ENCODE assay signal across 23 cellular contexts in genomic region chr9:126125577-126125976, GRCh38.
DNase-seq lines count a peak whose midpoint lies in the region; ATAC-seq and TF ChIP-seq lines count a peak whose summit lies in the region.
"Had no signal": no experiment of that assay in that cellular context is flagged by ENCODE, and none has a peak within 500 bp of the region (broad histone marks: within the 10 kb centered on the region; RNA-seq: fewer than 3 reads in every experiment).

No MANE protein-coding gene starts in this region.

- H3K4me1 Mint-ChIP-seq in activated CD8-positive, alpha-beta memory T cell treated with anti-CD3 and anti-CD28 coated beads, Interleukin-2, amount 10 ng/mL, durations not matched to agents 7 days and 5 days = no peaks in the 10 kb centered on the region
- H3K4me1 Mint-ChIP-seq: activated naive CD4-positive, alpha-beta T cell treated with anti-CD3 and anti-CD28 coated beads, Interleukin-2, amount 10 ng/mL, durations not matched to agents 7 days and 5 days; nephron had no signal

- CTCF ChIA-PET in activated CD8-positive, alpha-beta memory T cell treated with anti-CD3 and anti-CD28 coated beads, Interleukin-2, amount 10 ng/mL, durations not matched to agents 7 days and 5 days (lab: Charles Lee) = no interaction called here

- ATAC-seq in activated CD8-positive, alpha-beta memory T cell treated with anti-CD3 and anti-CD28 coated beads, Interleukin-2, amount 10 ng/mL, durations not matched to agents 7 days and 5 days = no peak
- ATAC-seq in lung (ENCODE audit: insufficient read depth, low FRiP score) = no peak
- ATAC-seq in GM19467 (IDR thresholded peaks at IDR 0.05; ENCODE audit: unreplicated experiment) = no peak

- no peaks in the 10 kb centered on the region for H3K36me3 Mint-ChIP-seq in activated CD8-positive, alpha-beta memory T cell treated with anti-CD3 and anti-CD28 coated beads, Interleukin-2, amount 10 ng/mL, durations not matched to agents 7 days and 5 days
- H3K36me3 Mint-ChIP-seq: activated naive CD4-positive, alpha-beta T cell treated with anti-CD3 and anti-CD28 coated beads, Interleukin-2, amount 10 ng/mL, durations not matched to agents 7 days and 5 days had no signal

- H3K4me3 ChIP-seq in adrenal gland = peak overlapping the region in 1 of 4 donors; percentile 13
- no peak overlapping the region for H3K4me3 ChIP-seq in lung
- H3K4me3 ChIP-seq in testis = no peak overlapping the region
- H3K4me3 ChIP-seq: ascending aorta, prostate gland had no signal

- no peak overlapping the region for H3K27ac Mint-ChIP-seq in activated CD8-positive, alpha-beta memory T cell treated with anti-CD3 and anti-CD28 coated beads, Interleukin-2, amount 10 ng/mL, durations not matched to agents 7 days and 5 days
- H3K27ac Mint-ChIP-seq: activated naive CD4-positive, alpha-beta T cell treated with anti-CD3 and anti-CD28 coated beads, Interleukin-2, amount 10 ng/mL, durations not matched to agents 7 days and 5 days; activated T-cell treated with anti-CD3 and anti-CD28 coated beads, Interleukin-2, amount 50 U/mL, for 24 hours; CD4-positive, alpha-beta T cell; IgD-negative memory B cell; nephron; T-helper 1 cell treated with Interleukin-12 subunit alpha and Interleukin-12 subunit beta and Interleukin-4 antibody, amounts not matched to agents 30 μg/mL and 1 μg/mL, for 36 hours had no signal

- no peak for TF ChIP-seq POLR2A in adrenal gland (IDR thresholded peaks at IDR 0.05)
- TF ChIP-seq POLR2A in testis (IDR thresholded peaks at IDR 0.05) = no peak

- H3K4me1 ChIP-seq in adrenal gland (replicated peaks in 1 of 2) = peaks cover 0 to 6% of the 10 kb centered on the region in 2 donors
- peaks cover 0 to 5% of the 10 kb centered on the region in 2 donors for H3K4me1 ChIP-seq in lung (ENCODE audit: control insufficient read depth in 2 of 2, insufficient read depth in 2 of 2, low read length in 2 of 2)
- peaks cover 11% of the 10 kb centered on the region for H3K4me1 ChIP-seq in testis
- H3K4me1 ChIP-seq: ascending aorta, prostate gland had no signal

- peak; percentile 11 for DNase-seq in activated CD8-positive, alpha-beta memory T cell treated with anti-CD3 and anti-CD28 coated beads for 24 hours
- no peak for DNase-seq in activated CD8-positive, alpha-beta memory T cell treated with anti-CD3 and anti-CD28 coated beads, Interleukin-2, amount 10 ng/mL, durations not matched to agents 7 days and 5 days
- DNase-seq in adrenal gland (peak in 5 of 7 donors; percentile 18 to 52 (median 27)), lung (ENCODE audit: low spot score) (peak; percentile 28), testis (peak; percentile 20), Kasumi-1 (lab: John Stamatoyannopoulos, UW) (no peak)
- DNase-seq in stimulated activated CD4-positive, alpha-beta T cell treated with anti-CD3 and anti-CD28 coated beads, Interleukin-4, amount 100 ng/mL, for 4 hours = no peak
- DNase-seq: activated naive CD4-positive, alpha-beta T cell treated with anti-CD3 and anti-CD28 coated beads, Interleukin-2, amount 10 ng/mL, durations not matched to agents 7 days and 5 days; activated T-cell treated with anti-CD3 and anti-CD28 coated beads, Interleukin-2, amount 50 U/mL, for 24 hours; CD4-positive, alpha-beta T cell; cerebellar nuclear complex; DND-41; effector CD8-positive, alpha-beta T cell; heart right ventricle; MM.1S; NCI-H226; SHP77 had no signal

- WGBS in adrenal gland, 4 donors = 33 to 43% (median 36%) methylated on average over 6 of the region's 6 CpGs
- WGBS in lung, 2 donors = 37 to 67% methylated on average over 6 of the region's 6 CpGs
- WGBS in testis, 2 donors = 28 to 46% methylated on average over 6 of the region's 6 CpGs

- H3K27ac ChIP-seq in adrenal gland (no peak overlapping the region), lung (ENCODE audit: low read depth in 1 of 2, low read length in 1 of 2) (no peak overlapping the region), testis (no peak overlapping the region)
- H3K27ac ChIP-seq: ascending aorta, heart right ventricle, prostate gland had no signal

- H3K9me3 ChIP-seq in adrenal gland (replicated peaks in 1 of 3) = no peaks in the 10 kb centered on the region
- peaks cover 0 to 4% of the 10 kb centered on the region in 2 donors for H3K9me3 ChIP-seq in lung (ENCODE audit: control insufficient read depth in 2 of 2, insufficient read depth in 1 of 2, low read length in 1 of 2)
- no peaks in the 10 kb centered on the region for H3K9me3 ChIP-seq in testis
- H3K9me3 ChIP-seq: ascending aorta, heart right ventricle, prostate gland had no signal

- TF ChIP-seq CTCF in adrenal gland (IDR thresholded peaks at IDR 0.05) (no peak), lung (IDR thresholded peaks at IDR 0.05; ENCODE audit: control extremely low read depth, extremely low read depth) (no peak), testis (IDR thresholded peaks at IDR 0.05) (no peak)

- H3K9me3 Mint-ChIP-seq in activated CD8-positive, alpha-beta memory T cell treated with anti-CD3 and anti-CD28 coated beads, Interleukin-2, amount 10 ng/mL, durations not matched to agents 7 days and 5 days (ENCODE audit: low read depth) = no peaks in the 10 kb centered on the region
- H3K9me3 Mint-ChIP-seq: activated naive CD4-positive, alpha-beta T cell treated with anti-CD3 and anti-CD28 coated beads, Interleukin-2, amount 10 ng/mL, durations not matched to agents 7 days and 5 days; CD4-positive, alpha-beta T cell; nephron; T-helper 1 cell treated with Interleukin-12 subunit alpha and Interleukin-12 subunit beta and Interleukin-4 antibody, amounts not matched to agents 30 μg/mL and 1 μg/mL, for 36 hours had no signal

- intact Hi-C loops in adrenal gland (cut with DNase I) (no loop called here), testis (cut with DNase I; ENCODE audit: low total_unique reads) (no loop called here)

- no peaks in the 10 kb centered on the region for H3K36me3 ChIP-seq in adrenal gland (replicated peaks in 1 of 2)
- H3K36me3 ChIP-seq in lung (ENCODE audit: control insufficient read depth in 2 of 2, insufficient read depth in 2 of 2, low read length in 2 of 2) = no peaks in the 10 kb centered on the region
- no peaks in the 10 kb centered on the region for H3K36me3 ChIP-seq in testis (ENCODE audit: low read depth, missing control alignments)
- H3K36me3 ChIP-seq: ascending aorta, heart right ventricle, prostate gland had no signal

- no peaks in the 10 kb centered on the region for H3K27me3 ChIP-seq in adrenal gland
- no peaks in the 10 kb centered on the region for H3K27me3 ChIP-seq in lung (ENCODE audit: control insufficient read depth, insufficient read depth)
- no peaks in the 10 kb centered on the region for H3K27me3 ChIP-seq in testis
- H3K27me3 ChIP-seq: ascending aorta had no signal

- peaks cover 11% of the 10 kb centered on the region for H3K27me3 Mint-ChIP-seq in activated CD8-positive, alpha-beta memory T cell treated with anti-CD3 and anti-CD28 coated beads, Interleukin-2, amount 10 ng/mL, durations not matched to agents 7 days and 5 days

- no peak overlapping the region for H3K4me3 Mint-ChIP-seq in activated CD8-positive, alpha-beta memory T cell treated with anti-CD3 and anti-CD28 coated beads, Interleukin-2, amount 10 ng/mL, durations not matched to agents 7 days and 5 days
- H3K4me3 Mint-ChIP-seq: activated naive CD4-positive, alpha-beta T cell treated with anti-CD3 and anti-CD28 coated beads, Interleukin-2, amount 10 ng/mL, durations not matched to agents 7 days and 5 days; activated T-cell treated with anti-CD3 and anti-CD28 coated beads, Interleukin-2, amount 50 U/mL, for 24 hours; CD4-positive, alpha-beta T cell; IgD-negative memory B cell; nephron; T-helper 1 cell treated with Interleukin-12 subunit alpha and Interleukin-12 subunit beta and Interleukin-4 antibody, amounts not matched to agents 30 μg/mL and 1 μg/mL, for 36 hours had no signal

Comparison
In these comparisons a context has a peak if more than half of its experiments do, and no peak if none do; other contexts are left out.
1. DNase-seq: peak in activated CD8-positive, alpha-beta memory T cell treated with anti-CD3 and anti-CD28 coated beads for 24 hours (single experiment), adrenal gland (5 of 7), lung (single experiment) and testis (single experiment); none in activated CD8-positive, alpha-beta memory T cell treated with anti-CD3 and anti-CD28 coated beads, Interleukin-2, amount 10 ng/mL, durations not matched to agents 7 days and 5 days (single experiment), stimulated activated CD4-positive, alpha-beta T cell treated with anti-CD3 and anti-CD28 coated beads, Interleukin-4, amount 100 ng/mL, for 4 hours (0 of 2) and Kasumi-1 (0 of 2).